ENCODE assay signal across 1 cellular context in the genomic region with DNA sequence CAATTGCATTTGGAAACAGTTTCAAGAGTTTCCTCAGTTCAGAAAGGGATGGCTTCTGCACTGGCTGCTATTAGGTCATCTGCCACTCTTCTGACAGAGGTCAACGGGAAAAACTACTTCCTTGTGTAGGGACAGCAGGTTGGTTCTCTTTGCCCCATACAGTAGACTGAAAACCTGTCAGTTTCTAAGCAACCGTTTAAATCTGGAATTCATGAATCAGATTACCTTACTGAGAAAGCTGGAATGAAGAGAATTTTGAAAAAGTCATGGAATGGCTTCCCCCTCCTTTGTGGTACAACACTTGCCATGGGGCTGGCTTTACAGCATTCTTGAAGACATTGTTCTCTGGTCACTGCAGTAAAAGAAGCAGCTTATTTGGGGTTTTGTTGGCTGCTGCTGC.
TF ChIP-seq lines count a peak whose summit lies in the region.

No MANE protein-coding gene starts in this region.

TF ChIP-seq in HepG2, 621 proteins besides CTCF, POLR2A, EP300 and RAD21 (continued from another document):
- TF ChIP-seq TFAP4 (IDR thresholded peaks at IDR 0.05; ENCODE audit: borderline replicate concordance, low read depth) (no peak), PHF8 (CRISPR knock-in tag; IDR thresholded peaks at IDR 0.05) (no peak)
